ENCODE assay signal across 1 cellular context in the genomic region with DNA sequence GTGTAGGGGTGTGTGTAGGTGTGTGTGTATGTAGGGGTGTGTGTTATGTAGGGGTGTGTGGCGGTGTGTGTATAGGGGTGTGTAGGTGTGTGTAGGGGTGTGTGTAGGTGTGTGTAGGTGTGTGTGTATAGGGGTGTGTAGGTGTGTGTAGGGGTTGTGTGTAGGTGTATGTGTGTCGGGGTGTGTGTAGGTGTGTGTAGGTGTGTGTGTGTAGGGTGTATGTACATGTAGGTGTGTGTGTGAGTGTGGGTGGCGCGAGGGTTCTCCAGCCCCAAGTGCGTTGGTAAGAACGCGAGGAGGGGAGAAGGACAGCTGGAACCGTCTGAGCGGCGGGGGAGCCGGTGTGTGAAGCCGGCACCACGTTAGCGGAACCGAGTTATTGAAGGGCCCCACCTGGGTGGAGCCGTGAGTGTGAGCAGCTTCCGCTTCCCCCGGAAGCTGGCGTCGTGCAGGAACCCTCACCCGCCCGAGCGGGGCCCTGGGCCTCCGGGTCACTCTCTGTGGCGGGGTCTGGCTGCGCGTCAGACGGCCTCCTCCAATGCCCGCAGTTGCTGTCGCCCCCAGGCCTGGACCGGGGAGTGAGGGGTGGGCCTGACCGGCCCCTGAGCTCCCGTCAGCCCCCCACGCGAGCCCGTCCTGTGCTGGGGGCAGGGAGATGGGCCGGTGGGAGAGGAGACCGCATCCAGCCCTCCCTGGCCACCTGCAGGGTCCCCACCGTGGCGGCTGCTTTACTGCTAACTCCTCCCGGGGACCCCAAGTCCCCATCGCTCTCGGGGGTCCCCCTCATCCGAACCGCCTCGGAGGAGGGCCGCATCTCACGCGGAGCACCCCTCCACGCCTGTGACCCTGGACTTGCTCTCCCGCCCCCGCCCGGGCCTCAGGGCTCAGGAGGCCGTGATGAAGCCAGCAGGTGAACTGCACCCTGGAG.
TF ChIP-seq lines count a peak whose summit lies in the region.

No MANE protein-coding gene starts in this region.

TF ChIP-seq in HepG2, 621 proteins besides CTCF, POLR2A, EP300 and RAD21:
- TF ChIP-seq, protein P1, sequence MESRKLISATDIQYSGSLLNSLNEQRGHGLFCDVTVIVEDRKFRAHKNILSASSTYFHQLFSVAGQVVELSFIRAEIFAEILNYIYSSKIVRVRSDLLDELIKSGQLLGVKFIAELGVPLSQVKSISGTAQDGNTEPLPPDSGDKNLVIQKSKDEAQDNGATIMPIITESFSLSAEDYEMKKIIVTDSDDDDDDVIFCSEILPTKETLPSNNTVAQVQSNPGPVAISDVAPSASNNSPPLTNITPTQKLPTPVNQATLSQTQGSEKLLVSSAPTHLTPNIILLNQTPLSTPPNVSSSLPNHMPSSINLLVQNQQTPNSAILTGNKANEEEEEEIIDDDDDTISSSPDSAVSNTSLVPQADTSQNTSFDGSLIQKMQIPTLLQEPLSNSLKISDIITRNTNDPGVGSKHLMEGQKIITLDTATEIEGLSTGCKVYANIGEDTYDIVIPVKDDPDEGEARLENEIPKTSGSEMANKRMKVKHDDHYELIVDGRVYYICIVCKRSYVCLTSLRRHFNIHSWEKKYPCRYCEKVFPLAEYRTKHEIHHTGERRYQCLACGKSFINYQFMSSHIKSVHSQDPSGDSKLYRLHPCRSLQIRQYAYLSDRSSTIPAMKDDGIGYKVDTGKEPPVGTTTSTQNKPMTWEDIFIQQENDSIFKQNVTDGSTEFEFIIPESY (CRISPR knock-in tag; IDR thresholded peaks at IDR 0.05): peak; percentile 53; the same call in 1 of the 2 replicates
- TF ChIP-seq, protein P2, sequence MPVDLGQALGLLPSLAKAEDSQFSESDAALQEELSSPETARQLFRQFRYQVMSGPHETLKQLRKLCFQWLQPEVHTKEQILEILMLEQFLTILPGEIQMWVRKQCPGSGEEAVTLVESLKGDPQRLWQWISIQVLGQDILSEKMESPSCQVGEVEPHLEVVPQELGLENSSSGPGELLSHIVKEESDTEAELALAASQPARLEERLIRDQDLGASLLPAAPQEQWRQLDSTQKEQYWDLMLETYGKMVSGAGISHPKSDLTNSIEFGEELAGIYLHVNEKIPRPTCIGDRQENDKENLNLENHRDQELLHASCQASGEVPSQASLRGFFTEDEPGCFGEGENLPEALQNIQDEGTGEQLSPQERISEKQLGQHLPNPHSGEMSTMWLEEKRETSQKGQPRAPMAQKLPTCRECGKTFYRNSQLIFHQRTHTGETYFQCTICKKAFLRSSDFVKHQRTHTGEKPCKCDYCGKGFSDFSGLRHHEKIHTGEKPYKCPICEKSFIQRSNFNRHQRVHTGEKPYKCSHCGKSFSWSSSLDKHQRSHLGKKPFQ (CRISPR knock-in tag; IDR thresholded peaks at IDR 0.05; ENCODE audit: insufficient replicate concordance): no peak
- TF ChIP-seq KLF6 (CRISPR knock-in tag; IDR thresholded peaks at IDR 0.05): no peak
